8 cellular contexts compared by ENCODE assay signal in genomic region chr4:105474110-105474518, GRCh38. TPM values are rescaled to one million over a fixed set of nuclear protein-coding genes. Genes with fewer than 3 reads are reported as not detected.
DNase-seq lines count a peak whose midpoint lies in the region; ATAC-seq and TF ChIP-seq lines count a peak whose summit lies in the region.

No MANE protein-coding gene starts in this region.

- H3K4me3 ChIP-seq in mononuclear cell (ENCODE audit: low read length): peak overlapping the region; percentile 89
- peak overlapping the region in 3 of 4 donors; percentile 84 to 88 (median 86) for H3K4me3 ChIP-seq in upper lobe of left lung

- H3K9me3 Mint-ChIP-seq in effector memory CD8-positive, alpha-beta T cell: no peaks in the 10 kb centered on the region

- TF ChIP-seq CTCF in RWPE1 (conservative IDR thresholded peaks at IDR 0.05; ENCODE audit: low read depth) (peak; percentile 93), upper lobe of left lung (IDR thresholded peaks at IDR 0.05) (peak in 5 of 6 experiments; percentile 85 to 96 (median 93))

- no peaks in the 10 kb centered on the region for H3K36me3 ChIP-seq in upper lobe of left lung

- H3K27me3 Mint-ChIP-seq in effector memory CD8-positive, alpha-beta T cell: no peaks in the 10 kb centered on the region

- peak; percentile 55 for DNase-seq in DMS53 treated with DMSO at 0.1 percent for 48 hours (lab: John Stamatoyannopoulos, UW; ENCODE audit: unreplicated experiment)
- DNase-seq in DMS53 (lab: John Stamatoyannopoulos, UW): no peak
- DNase-seq in RWPE1 (ENCODE audit: low spot score): peak; percentile 85
- no peak for DNase-seq in effector memory CD8-positive, alpha-beta T cell
- DNase-seq in upper lobe of left lung: peak; percentile 93 to 97

- H3K27me3 ChIP-seq in mononuclear cell (ENCODE audit: insufficient read depth, low read length): no peaks in the 10 kb centered on the region
- H3K27me3 ChIP-seq in upper lobe of left lung: no peaks in the 10 kb centered on the region

- H3K36me3 Mint-ChIP-seq in effector memory CD8-positive, alpha-beta T cell (ENCODE audit: insufficient read depth): peaks cover 25% of the 10 kb centered on the region

- H3K9me3 ChIP-seq in mononuclear cell (ENCODE audit: low read depth, low read length) (no peaks in the 10 kb centered on the region), upper lobe of left lung (no peaks in the 10 kb centered on the region)

- TF ChIP-seq EP300 in upper lobe of left lung (IDR thresholded peaks at IDR 0.05): no peak

- H3K4me1 ChIP-seq in mononuclear cell (ENCODE audit: insufficient read depth, low read length) (peaks cover 35% of the 10 kb centered on the region), upper lobe of left lung (peaks cover 24 to 28% (median 25%) of the 10 kb centered on the region in 4 donors)

- ATAC-seq in GM21737 (IDR thresholded peaks at IDR 0.05; ENCODE audit: unreplicated experiment) (peak; percentile 5), upper lobe of left lung (ENCODE audit: low FRiP score in 2 of 2) (peak in 1 of 2 donors; percentile 0), GM18907 (IDR thresholded peaks at IDR 0.05; ENCODE audit: unreplicated experiment) (no peak)
- ATAC-seq in effector memory CD8-positive, alpha-beta T cell (replicated peaks): peak; percentile 4

- no peak for TF ChIP-seq POLR2A in upper lobe of left lung (IDR thresholded peaks at IDR 0.05)

- CTCF ChIA-PET in RWPE1 (lab: Yijun Ruan, JAX): interaction anchor here (0.6 to 1.4 kb wide), 10 partner anchors 13 to 1687 kb away, joined by 3 to 5 read pairs (median 3); no protein-coding TSS in a partner anchor

- POLR2A ChIA-PET in RWPE1 (lab: Yijun Ruan, JAX; ENCODE audit: low non-redundant PET): interaction anchor here (0.6 kb wide), 1 partner anchor 319 kb away, joined by 3 read pairs; no protein-coding TSS in a partner anchor

- H3K4me1 Mint-ChIP-seq in effector memory CD8-positive, alpha-beta T cell (ENCODE audit: low read depth in 2 of 2): peaks cover 24 to 25% of the 10 kb centered on the region in 2 donors

- H3K27ac Mint-ChIP-seq in effector memory CD8-positive, alpha-beta T cell: peak overlapping the region; percentile 97 to 99

- H3K4me3 Mint-ChIP-seq in effector memory CD8-positive, alpha-beta T cell: peak overlapping the region; percentile 93 to 95

- 13 to 19% methylated on average over 12 to 21 of the region's 21 CpGs for WGBS in upper lobe of left lung, 2 donors

- H3K27ac ChIP-seq in RWPE1 (peak overlapping the region; percentile 95), upper lobe of left lung (peak overlapping the region; percentile 97 to 100 (median 98))

RNA-seq across cellular contexts. Expression of gene PPA2, which starts 0.3 kb away (rescaled TPM):
- 85.3 TPM for total RNA-seq in mononuclear cell
- 100 to 1,000 TPM in 1 of 6 donors, 10 to 100 TPM in 5; 40.9 to 106 (median 60.9) TPM for total RNA-seq in upper lobe of left lung

Comparison
In these comparisons a context has a peak if more than half of its experiments do, and no peak if none do; other contexts are left out.
1. DNase-seq: peak in DMS53 treated with DMSO at 0.1 percent for 48 hours (single experiment), RWPE1 (single experiment) and upper lobe of left lung (2 of 2); none in DMS53 (single experiment) and effector memory CD8-positive, alpha-beta T cell (0 of 3).